22 cellular contexts compared by ENCODE assay signal in the genomic region with DNA sequence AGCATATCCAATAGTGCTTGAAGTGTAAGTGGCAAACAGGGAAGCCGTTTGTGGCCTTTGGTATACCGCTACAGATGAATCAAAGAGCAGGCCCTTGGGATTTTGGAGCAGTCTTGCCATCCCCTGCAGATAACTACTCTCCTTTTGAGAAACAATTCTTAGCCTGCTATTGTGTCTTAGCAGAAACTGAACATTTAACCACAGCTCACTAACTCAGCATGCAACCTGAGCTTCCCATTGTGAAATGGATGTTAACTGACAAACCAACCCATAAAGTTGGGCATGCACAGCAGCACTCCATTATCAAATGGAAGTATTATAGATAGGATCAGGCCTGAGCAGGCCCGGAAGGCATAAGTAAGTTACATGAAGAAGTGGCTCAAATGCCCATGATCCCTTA.
"Had no signal": no experiment of that assay in that cellular context is flagged by ENCODE, and none has a peak within 500 bp of the region (broad histone marks: within the 10 kb centered on the region; RNA-seq: fewer than 3 reads in every experiment).

No MANE protein-coding gene starts in this region.

- H3K27me3 ChIP-seq: cardiac muscle cell had no signal

- H3K4me3 ChIP-seq: cardiac muscle cell, SK-N-MC had no signal

- DNase-seq: activated B cell treated with CpG ODN at 0.5 μM for 24 hours; activated CD4-positive, alpha-beta memory T cell treated with anti-CD3 and anti-CD28 coated beads for 36 hours; activated CD4-positive, alpha-beta T cell treated with anti-CD3 and anti-CD28 coated beads for 1 hour; activated CD4-positive, alpha-beta T cell treated with anti-CD3 and anti-CD28 coated beads, Interleukin-2, amount 10 ng/mL, durations not matched to agents 24 days and 14 days; activated CD8-positive, alpha-beta memory T cell treated with anti-CD3 and anti-CD28 coated beads for 24 hours; activated gamma-delta T cell; activated naive CD4-positive, alpha-beta T cell treated with anti-CD3 and anti-CD28 coated beads for 36 hours; activated T-cell treated with anti-CD3 and anti-CD28 coated beads, Interleukin-2, amount 50 U/mL, for 48 hours; amygdala; IMR-90; KBM-7; NCI-H1105 treated with DMSO at 0.1 percent for 48 hours; NCI-H1436 treated with DMSO at 0.1 percent for 48 hours; NCI-H187; NCI-H2081; NCI-H446; NCI-H524; PC-3; SHP77 treated with DMSO at 0.1 percent for 48 hours had no signal

- H3K36me3 ChIP-seq: cardiac muscle cell had no signal

- ATAC-seq: activated T-helper 17 cell treated with anti-CD3 and anti-CD28 coated beads, Interleukin-2, amount 50 U/mL, for 72 hours; PC-3 had no signal

- H3K27ac ChIP-seq: cardiac muscle cell, SK-N-MC had no signal
